In genomic region chr3:161220850-161221753, GRCh38 we compare ENCODE assay signal across 8 cellular contexts. TPM values are rescaled to one million over a fixed set of nuclear protein-coding genes. Genes with fewer than 3 reads are reported as not detected.
DNase-seq lines count a peak whose midpoint lies in the region; FAIRE-seq and TF ChIP-seq lines count a peak whose summit lies in the region.

Gene NMD3 (plus strand): TSS chr3:161221311. CDS start chr3:161222014, 703 bp downstream.

- H3K23me2 ChIP-seq in H1 (ENCODE audit: low read depth, low read length): peaks cover 4% of the 10 kb centered on the region; the same call in 1 of the 2 replicates

- no peak within 1 kb of the TSS for H2BK12ac ChIP-seq in H1 (ENCODE audit: low read depth, low read length)
- H2BK12ac ChIP-seq in mesenchymal stem cell (ENCODE audit: low read length in 2 of 2): peak within 1 kb of the TSS in 1 of 2 experiments; percentile 59

- H4K91ac ChIP-seq in H1 (replicated peaks; ENCODE audit: insufficient read length, low read length) (no peak within 1 kb of the TSS), mesenchymal stem cell (ENCODE audit: low read length) (peak within 1 kb of the TSS; percentile 95)

- H4K20me1 ChIP-seq in H1 (replicated peaks in 1 of 2; ENCODE audit: control insufficient read depth in 1 of 2, insufficient read depth in 2 of 2, low read length in 2 of 2): peaks cover 0 to 3% of the 10 kb centered on the region in 2 experiments

- POLR2A ChIA-PET in H1 (lab: Charles Lee; ENCODE audit: partially characterized antibody): interaction anchor here (0.7 to 2.5 kb wide), 10 partner anchors 7 to 655 kb away, joined by 3 to 15 read pairs (median 3); partner anchors contain the start of gene KPNA4

- H3K36me3 ChIP-seq in H1 (ENCODE audit: control insufficient read depth in 2 of 4, insufficient read depth in 4 of 4, low read length in 3 of 4) (peaks cover 0 to 17% (median 1%) of the 10 kb centered on the region in 4 experiments; a peak in 2 of 8 replicates), mesenchymal stem cell (ENCODE audit: control insufficient read depth in 1 of 2, insufficient read depth in 2 of 2, low read depth in 1 of 2, low read length in 2 of 2) (peaks cover 2 to 14% of the 10 kb centered on the region in 2 experiments)

- H3K9ac ChIP-seq in H1 (replicated peaks in 1 of 4; ENCODE audit: extremely low read depth in 1 of 4, low read depth in 3 of 4, low read length in 3 of 4) (peak within 1 kb of the TSS; percentile 73 to 94 (median 79)), mesenchymal stem cell (ENCODE audit: low read length) (peak within 1 kb of the TSS; percentile 96)

- H2BK5ac ChIP-seq in H1 (ENCODE audit: low read depth, low read length) (peak within 1 kb of the TSS; percentile 58; the same call in 1 of the 2 replicates), mesenchymal stem cell (ENCODE audit: low read depth, low read length, poor library complexity, severe bottlenecking) (peak within 1 kb of the TSS; percentile 48)

- FAIRE-seq in H1 (lab: Jason Lieb, UNC): no peak

- no peak within 1 kb of the TSS for H2BK120ac ChIP-seq in H1 (replicated peaks; ENCODE audit: low read depth, low read length)
- H2BK120ac ChIP-seq in mesenchymal stem cell (ENCODE audit: low read depth, low read length): peak within 1 kb of the TSS; percentile 71

- H3K9me3 ChIP-seq in H1 (ENCODE audit: insufficient read depth in 2 of 2, low read depth in 1 of 2, low read length in 1 of 2): no peaks in the 10 kb centered on the region
- no peaks in the 10 kb centered on the region for H3K9me3 ChIP-seq in mesenchymal stem cell (ENCODE audit: control insufficient read depth, low read length)

- H2AK5ac ChIP-seq in H1 (ENCODE audit: low read depth, low read length) (no peak within 1 kb of the TSS), mesenchymal stem cell (ENCODE audit: low read length, severe bottlenecking) (peak within 1 kb of the TSS; percentile 29)

- peaks cover 12 to 46% of the 10 kb centered on the region in 2 experiments for H3K79me2 ChIP-seq in H1 (ENCODE audit: control insufficient read depth in 1 of 2, insufficient read depth in 2 of 2, low read length in 2 of 2)

- H2BK20ac ChIP-seq in H1 (ENCODE audit: low read length): no peak within 1 kb of the TSS

- CTCF ChIA-PET in H1 (lab: Charles Lee; ENCODE audit: partially characterized antibody): interaction anchor here (0.6 to 1.9 kb wide), 5 partner anchors 28 to 1899 kb away, joined by 3 to 5 read pairs (median 3); no protein-coding TSS in a partner anchor

- H3K79me1 ChIP-seq in H1 (ENCODE audit: low read depth, low read length) (no peaks in the 10 kb centered on the region), mesenchymal stem cell (replicated peaks; ENCODE audit: low read length, poor library complexity, severe bottlenecking) (peaks cover 3% of the 10 kb centered on the region)

- H3K4me3 ChIP-seq in H1 (ENCODE audit: extremely low read depth in 1 of 4, insufficient read depth in 2 of 4, low read depth in 3 of 4, low read length in 4 of 4) (peak within 1 kb of the TSS; percentile 77 to 95 (median 90)), mesenchymal stem cell (ENCODE audit: insufficient read depth in 1 of 2, low read depth in 1 of 2, low read length in 2 of 2) (peak within 1 kb of the TSS; percentile 91 to 92)

- H3K27ac ChIP-seq in H1 (ENCODE audit: low read depth, low read length) (peak within 1 kb of the TSS; percentile 60; the same call in 1 of the 2 replicates), mesenchymal stem cell (ENCODE audit: low read length, poor library complexity, severe bottlenecking) (peak within 1 kb of the TSS; percentile 57)

- H3K18ac ChIP-seq in H1 (ENCODE audit: extremely low read depth, low read length) (no peak within 1 kb of the TSS), mesenchymal stem cell (ENCODE audit: low read depth in 1 of 2, low read length in 2 of 2) (peak within 1 kb of the TSS; percentile 92 to 93)

- H2AFZ ChIP-seq in H1 (ENCODE audit: low read length) (peak within 1 kb of the TSS; percentile 78; the same call in 1 of the 2 replicates), mesenchymal stem cell (ENCODE audit: low read depth, low read length) (peak within 1 kb of the TSS; percentile 72)

- 6% methylated on average over 42 of the region's 71 CpGs; no CpG with 5 or more reads in 1 of the 2 experiments for WGBS in H1 (ENCODE audit: extremely low coverage in 1 of 2, insufficient coverage in 1 of 2, insufficient read length in 1 of 2, insufficient replicate concordance in 2 of 2, low coverage in 1 of 2, low lambda C conversion rate in 2 of 2, missing lambda C conversion rate in 1 of 2), 2 experiments
- whole genome bisulfite sequencing in mesenchymal stem cell: 1% methylated on average over 55 of the region's 71 CpGs

- peak; percentile 76 to 89 for TF ChIP-seq POLR2A in H1 (IDR thresholded peaks at IDR 0.05; ENCODE audit: control extremely low read depth in 1 of 2, low read depth in 2 of 2, low read length in 2 of 2)

- TF ChIP-seq RAD21 in H1 (IDR thresholded peaks at IDR 0.05 in 1 of 2, conservative IDR thresholded peaks at IDR 0.05 in 1 of 2; ENCODE audit: low read depth in 2 of 2, low read length in 2 of 2): no peak

- no peak within 1 kb of the TSS for H3K56ac ChIP-seq in H1 (replicated peaks; ENCODE audit: insufficient read length, low read depth, low read length)

- H3K4ac ChIP-seq in H1 (replicated peaks; ENCODE audit: insufficient read length, low read depth, low read length): peak within 1 kb of the TSS; percentile 80
- peak within 1 kb of the TSS; percentile 96 to 99 for H3K4ac ChIP-seq in mesenchymal stem cell (ENCODE audit: low read depth in 1 of 2, low read length in 2 of 2)

- no peak for TF ChIP-seq EP300 in H1 (IDR thresholded peaks at IDR 0.05; ENCODE audit: borderline replicate concordance in 1 of 2, low read depth in 2 of 2, low read length in 2 of 2)

- H3K23ac ChIP-seq in H1 (ENCODE audit: insufficient read length) (no peak within 1 kb of the TSS), mesenchymal stem cell (ENCODE audit: low read length in 2 of 2) (peak within 1 kb of the TSS in 1 of 2 experiments; percentile 90)

- H2BK15ac ChIP-seq in H1 (ENCODE audit: low read length): no peak within 1 kb of the TSS
- peak within 1 kb of the TSS; percentile 97 for H2BK15ac ChIP-seq in mesenchymal stem cell (ENCODE audit: low read depth, poor library complexity, severe bottlenecking)

- H3K27me3 ChIP-seq in H1 (replicated peaks in 1 of 4; ENCODE audit: control insufficient read depth in 3 of 4, extremely low read depth in 1 of 4, insufficient read depth in 3 of 4, low read length in 3 of 4) (no peaks in the 10 kb centered on the region), mesenchymal stem cell (ENCODE audit: control insufficient read depth in 1 of 2, insufficient read depth in 1 of 2, low read length in 2 of 2) (no peaks in the 10 kb centered on the region)

- H4K5ac ChIP-seq in H1 (ENCODE audit: insufficient read length, low read depth, low read length): peak within 1 kb of the TSS; percentile 28

- H3K4me1 ChIP-seq in H1 (replicated peaks in 1 of 4; ENCODE audit: control insufficient read depth in 3 of 4, insufficient read depth in 4 of 4, low read length in 3 of 4) (peaks cover 0 to 3% (median 0%) of the 10 kb centered on the region in 4 experiments; a peak in 2 of 7 replicates), mesenchymal stem cell (ENCODE audit: control insufficient read depth, insufficient read depth, low read depth, low read length) (peaks cover 1% of the 10 kb centered on the region)

- no peak for TF ChIP-seq CTCF in GM20000 (IDR thresholded peaks at IDR 0.05; ENCODE audit: extremely low read depth, missing control alignments)
- no peak for TF ChIP-seq CTCF in H1 (IDR thresholded peaks at IDR 0.05; ENCODE audit: control extremely low read depth in 1 of 3, insufficient read depth in 1 of 3, low read depth in 1 of 3, low read length in 3 of 3)

- H3K4me2 ChIP-seq in H1 (ENCODE audit: insufficient read depth in 1 of 2, low read depth in 2 of 2, low read length in 2 of 2): peak within 1 kb of the TSS; percentile 55 to 70
- peak within 1 kb of the TSS; percentile 77 for H3K4me2 ChIP-seq in mesenchymal stem cell (ENCODE audit: low read length, poor library complexity, severe bottlenecking)

- H3K14ac ChIP-seq in H1 (ENCODE audit: insufficient read length): no peak within 1 kb of the TSS
- H3K14ac ChIP-seq in mesenchymal stem cell (ENCODE audit: low read length in 2 of 2): peak within 1 kb of the TSS in 1 of 2 experiments; percentile 94

- H4K8ac ChIP-seq in H1 (ENCODE audit: extremely low read depth, insufficient read depth, low read length) (peak within 1 kb of the TSS; percentile 95), mesenchymal stem cell (ENCODE audit: low read length) (peak within 1 kb of the TSS; percentile 89)

- peak; percentile 57 for DNase-seq in CMK (ENCODE audit: low read depth)
- peak; percentile 95 for DNase-seq in GM20000 (ENCODE audit: low spot score)
- DNase-seq in HT-29 (ENCODE audit: low spot score): peak; percentile 93
- peak; percentile 94 to 95 for DNase-seq in NOMO-1 (lab: John Stamatoyannopoulos, UW; ENCODE audit: unreplicated experiment in 2 of 2)
- peak; percentile 84 to 86 for DNase-seq in activated CD8-positive, alpha-beta memory T cell treated with anti-CD3 and anti-CD28 coated beads for 4 hours (ENCODE audit: low read depth in 2 of 2)
- peak; percentile 67 to 98 for DNase-seq in H1 (ENCODE audit: low read depth in 1 of 2, low spot score in 2 of 2)
- DNase-seq in mesenchymal stem cell: peak; percentile 96
- peak; percentile 82 for DNase-seq in stimulated activated CD8-positive, alpha-beta memory T cell treated with anti-CD3 and anti-CD28 coated beads, Interleukin-12 subunit alpha, Interleukin-12 subunit beta, amount 100 ng/mL, for 4 hours (ENCODE audit: low read depth)

TF ChIP-seq in H1, 55 proteins besides CTCF, POLR2A, EP300 and RAD21 (continues in another document):
- TF ChIP-seq, protein P1, sequence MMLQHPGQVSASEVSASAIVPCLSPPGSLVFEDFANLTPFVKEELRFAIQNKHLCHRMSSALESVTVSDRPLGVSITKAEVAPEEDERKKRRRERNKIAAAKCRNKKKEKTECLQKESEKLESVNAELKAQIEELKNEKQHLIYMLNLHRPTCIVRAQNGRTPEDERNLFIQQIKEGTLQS (IDR thresholded peaks at IDR 0.05; ENCODE audit: insufficient read depth, low read depth, low read length): no peak
- TF ChIP-seq JUND (IDR thresholded peaks at IDR 0.05; ENCODE audit: low read length): no peak
- no peak for TF ChIP-seq SAP30 (IDR thresholded peaks at IDR 0.05; ENCODE audit: insufficient read depth, insufficient replicate concordance, low read length)

RNA-seq across cellular contexts. Expression of gene NMD3, which starts in this region (rescaled TPM):
- 29.3 and 30.9 TPM in 2 replicates for total RNA-seq in HT-29 (2014; rRNA removed; shearing (Covaris generic))
- 64.2 and 67.7 TPM in 2 replicates for total RNA-seq in H1 (2021; fragmentation: NEBNext Ultra II Directional; extraction: Animal tissue kit (Norgen Biotek cat#: 25700))
- 8.0 and 12.1 TPM in 2 replicates for polyA plus RNA-seq in H1 (2011; rRNA removed)
- polyA plus RNA-seq in H1 (2011; cell fraction: cytosol; rRNA removed): 24.4 TPM
- 17.6 TPM for polyA plus RNA-seq in H1 (2011; cell fraction: nucleus; rRNA removed)
- polyA plus RNA-seq in H1 (2012, experiment 1 of 2): 31.4 to 50.1 TPM (median 38.1 TPM) in 4 replicates
- 2.4 TPM for polyA plus RNA-seq in H1 (2012, experiment 2 of 2)
- 30.7 TPM for polyA plus RNA-seq in H1 (2013, experiment 1 of 2)
- 29.9 TPM for polyA plus RNA-seq in H1 (2013, experiment 2 of 2)
- polyA minus RNA-seq in H1 (2011; rRNA and poly(A)+ RNA removed): 74.3 and 119 TPM in 2 replicates
- 34.7 TPM for polyA minus RNA-seq in H1 (2011; cell fraction: cytosol; rRNA and poly(A)+ RNA removed)
- polyA minus RNA-seq in H1 (2011; cell fraction: nucleus; rRNA and poly(A)+ RNA removed): 61.5 TPM
- polyA plus RNA-seq in mesenchymal stem cell (2013, experiment 1 of 2): 37.8 TPM
- polyA plus RNA-seq in mesenchymal stem cell (2013, experiment 2 of 2): 37.6 TPM

Comparison
In these comparisons a context has a peak if more than half of its experiments do, and no peak if none do; other contexts are left out.
1. Peak in every context shown above with its lines: DNase-seq, H3K4me3 ChIP-seq and H3K27ac ChIP-seq.